In the genomic region with DNA sequence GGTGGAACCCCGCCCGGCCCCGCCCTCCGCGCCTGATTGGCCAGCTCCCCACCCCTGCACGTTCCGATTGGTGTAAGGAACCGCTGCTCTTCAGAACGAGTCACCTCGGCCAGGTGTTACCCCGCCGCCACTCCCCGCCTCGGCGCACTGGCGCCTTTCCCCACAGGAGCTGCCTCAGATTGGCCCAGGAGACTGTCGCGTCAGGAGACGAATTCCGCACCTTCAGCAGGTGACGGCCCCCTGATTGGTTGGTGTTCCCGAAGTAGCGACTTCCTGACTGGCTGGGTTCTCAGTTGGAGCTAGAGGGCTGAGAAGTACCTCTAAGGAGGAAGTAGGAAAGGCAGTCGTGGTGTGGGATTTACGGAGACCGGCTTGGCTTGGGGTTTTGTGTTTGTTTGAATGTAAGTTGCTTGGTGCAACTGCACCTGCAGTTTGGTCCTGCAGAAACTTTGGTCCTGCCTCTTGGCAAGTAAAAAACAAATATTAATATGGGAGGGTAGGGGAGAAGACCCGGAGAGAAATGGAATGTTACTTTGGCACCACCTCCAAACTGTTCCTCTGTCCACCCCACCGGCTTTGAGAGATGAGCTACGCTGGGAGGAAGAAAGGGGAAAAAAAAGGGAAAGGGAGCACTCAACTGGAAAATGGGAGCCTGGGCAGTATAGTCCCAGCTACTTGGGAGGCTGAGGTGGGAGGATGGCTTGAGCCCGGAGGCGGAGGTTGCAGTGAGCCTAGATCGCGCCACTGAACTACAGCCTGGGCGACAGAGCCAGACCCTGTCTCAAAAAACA, we compare ENCODE assay signal across 8 cellular contexts. TPM values are rescaled to one million over a fixed set of nuclear protein-coding genes. Genes with fewer than 3 reads are reported as not detected.
DNase-seq lines count a peak whose midpoint lies in the region; ATAC-seq lines count a peak whose summit lies in the region.

No MANE protein-coding gene starts in this region.

- DNase-seq in ACHN (peak; percentile 90), NCI-H2196 treated with DMSO at 0.1 percent for 48 hours (lab: John Stamatoyannopoulos, UW; ENCODE audit: unreplicated experiment) (peak; percentile 99), cerebellum (ENCODE audit: low spot score) (peak; percentile 51)
- DNase-seq in stimulated activated CD4-positive, alpha-beta T cell treated with anti-CD3 and anti-CD28 coated beads, Interleukin-1b, Interleukin-23, amount 100 ng/mL, for 48 hours = peak; percentile 86

- in situ Hi-C loops in ACHN (cut with HindIII; ENCODE audit: low pct_ligation_motif_present, low pct_unique_long_range_greater_than_20kb, low sequenced_read_pairs) = no loop called here

- ATAC-seq in GM18873 (IDR thresholded peaks at IDR 0.05; ENCODE audit: low FRiP score, unreplicated experiment) = peak; percentile 70
- ATAC-seq in HG03103 (IDR thresholded peaks at IDR 0.05; ENCODE audit: low read depth, unreplicated experiment) = peak; percentile 84
- ATAC-seq in activated CD4-positive, CD25-positive, alpha-beta regulatory T cell treated with anti-CD3 and anti-CD28 coated beads, Interleukin-2, amount 50 U/mL, for 24 hours = peak; percentile 87 to 91

- peak overlapping the region; percentile 38 for H3K27ac ChIP-seq in layer of hippocampus (ENCODE audit: low read depth, low read length)

- H3K27me3 ChIP-seq in layer of hippocampus (ENCODE audit: control insufficient read depth, insufficient read depth, low read length) = peaks cover 8% of the 10 kb centered on the region

RNA-seq across cellular contexts. Expression of gene F11R, which starts 0.4 kb away (rescaled TPM):
- 8.9 TPM for total RNA-seq in cerebellum

RNA-seq across cellular contexts. Expression of gene TSTD1, which starts 17.4 kb away (rescaled TPM):
- 21.6 TPM for total RNA-seq in cerebellum

RNA-seq across cellular contexts. Expression of gene USF1, which starts 24.4 kb away (rescaled TPM):
- 61.5 TPM for total RNA-seq in cerebellum

RNA-seq across cellular contexts. Expression of gene ARHGAP30, which starts 48.3 kb away (rescaled TPM):
- 1.00 TPM for total RNA-seq in cerebellum

Comparison
In these comparisons a context has a peak if more than half of its experiments do, and no peak if none do; other contexts are left out.
1. Peak in every context shown above with its lines: DNase-seq, ATAC-seq and H3K27ac ChIP-seq.